Comparison of ENCODE assay signal across 9 cellular contexts in the genomic region with DNA sequence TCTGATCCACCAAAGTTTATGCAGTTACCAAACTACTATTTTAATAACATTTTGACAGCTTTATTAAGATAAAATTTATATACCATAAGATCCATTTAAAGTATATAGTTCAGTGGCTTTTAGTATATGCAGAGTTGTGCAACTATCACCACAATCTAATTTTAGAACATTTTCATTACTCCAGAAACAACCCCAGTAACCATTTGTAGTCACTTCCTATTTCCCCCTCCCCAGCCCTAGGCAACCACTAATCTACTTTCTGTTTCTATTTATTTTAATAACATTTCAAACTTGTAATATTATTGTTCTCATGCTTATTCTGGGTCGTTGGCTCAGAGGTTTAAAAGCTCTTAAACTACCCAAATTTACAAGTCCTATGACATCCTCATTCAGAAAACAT. TPM values are rescaled to one million over a fixed set of nuclear protein-coding genes. Genes with fewer than 3 reads are reported as not detected.
DNase-seq lines count a peak whose midpoint lies in the region; ATAC-seq and TF ChIP-seq lines count a peak whose summit lies in the region.
"Had no signal": no experiment of that assay in that cellular context is flagged by ENCODE, and none has a peak within 500 bp of the region (broad histone marks: within the 10 kb centered on the region; RNA-seq: fewer than 3 reads in every experiment).

No MANE protein-coding gene starts in this region.

- H3K9me3 Mint-ChIP-seq in memory B cell = no peaks in the 10 kb centered on the region

- DNase-seq in NOMO-1 (lab: John Stamatoyannopoulos, UW; ENCODE audit: unreplicated experiment in 2 of 2) = peak; percentile 78 to 93
- DNase-seq in memory B cell (ENCODE audit: low spot score in 2 of 2) = no peak
- no peak for DNase-seq in NCI-H2171 treated with DMSO at 0.1 percent for 48 hours (lab: John Stamatoyannopoulos, UW)
- no peak for DNase-seq in NCI-H2196 treated with DMSO at 0.1 percent for 48 hours (lab: John Stamatoyannopoulos, UW; ENCODE audit: unreplicated experiment)
- DNase-seq in stimulated activated CD4-positive, alpha-beta T cell treated with anti-CD3 and anti-CD28 coated beads, Interleukin-4, amount 100 ng/mL, for 1 hour = no peak
- no peak for DNase-seq in sigmoid colon

- TF ChIP-seq CTCF in sigmoid colon (IDR thresholded peaks at IDR 0.05) = no peak

- intact Hi-C loops in sigmoid colon (cut with DNase I) = no loop called here

- no peaks in the 10 kb centered on the region for H3K9me3 ChIP-seq in sigmoid colon

- no peak for TF ChIP-seq EP300 in sigmoid colon (IDR thresholded peaks at IDR 0.05)

- H3K4me1 ChIP-seq in sigmoid colon = peaks cover 0 to 13% (median 6%) of the 10 kb centered on the region in 4 donors

- H3K27ac ChIP-seq in sigmoid colon = peak overlapping the region in 1 of 4 donors; percentile 12
- H3K27ac ChIP-seq: epithelial cell of prostate had no signal

- 0 to 3% methylated on average over 1 of the region's 1 CpG for WGBS in sigmoid colon, 2 donors

- ATAC-seq in GM18867 (IDR thresholded peaks at IDR 0.05; ENCODE audit: unreplicated experiment) = peak; percentile 79
- peak; percentile 85 for ATAC-seq in HG02678 (IDR thresholded peaks at IDR 0.05; ENCODE audit: unreplicated experiment)
- ATAC-seq in memory B cell (ENCODE audit: low read depth) = peak; percentile 92

- no peak for TF ChIP-seq POLR2A in sigmoid colon (IDR thresholded peaks at IDR 0.05)

- no peaks in the 10 kb centered on the region for H3K36me3 ChIP-seq in sigmoid colon

- H3K4me3 ChIP-seq in sigmoid colon = no peak overlapping the region

- no peaks in the 10 kb centered on the region for H3K27me3 ChIP-seq in sigmoid colon

- peak overlapping the region; percentile 60 for H3K4me3 Mint-ChIP-seq in memory B cell

- peaks cover 6% of the 10 kb centered on the region for H3K36me3 Mint-ChIP-seq in memory B cell

- peak overlapping the region; percentile 50 for H3K27ac Mint-ChIP-seq in memory B cell

- H3K4me1 Mint-ChIP-seq in memory B cell = peaks cover 11% of the 10 kb centered on the region

- H3K27me3 Mint-ChIP-seq in memory B cell = no peaks in the 10 kb centered on the region

RNA-seq across cellular contexts. Expression of a gene that starts 18.3 kb away (rescaled TPM):
- total RNA-seq in sigmoid colon = 10 to 100 TPM; 28.3 to 42.1 (median 33.0) TPM
- polyA plus RNA-seq in sigmoid colon = 10 to 100 TPM; 19.2 to 24.0 (median 20.5) TPM

Comparison
In these comparisons a context has a peak if more than half of its experiments do, and no peak if none do; other contexts are left out.
1. DNase-seq: peak in NOMO-1 (2 of 2); none in memory B cell (0 of 2), NCI-H2171 treated with DMSO at 0.1 percent for 48 hours (single experiment), NCI-H2196 treated with DMSO at 0.1 percent for 48 hours (single experiment), stimulated activated CD4-positive, alpha-beta T cell treated with anti-CD3 and anti-CD28 coated beads, Interleukin-4, amount 100 ng/mL, for 1 hour (single experiment) and sigmoid colon (single experiment).
2. Peak in every context shown above with its lines, with median percentiles within 50 percentile points of each other: ATAC-seq.